Comparison of ENCODE assay signal across 14 cellular contexts in the genomic region with DNA sequence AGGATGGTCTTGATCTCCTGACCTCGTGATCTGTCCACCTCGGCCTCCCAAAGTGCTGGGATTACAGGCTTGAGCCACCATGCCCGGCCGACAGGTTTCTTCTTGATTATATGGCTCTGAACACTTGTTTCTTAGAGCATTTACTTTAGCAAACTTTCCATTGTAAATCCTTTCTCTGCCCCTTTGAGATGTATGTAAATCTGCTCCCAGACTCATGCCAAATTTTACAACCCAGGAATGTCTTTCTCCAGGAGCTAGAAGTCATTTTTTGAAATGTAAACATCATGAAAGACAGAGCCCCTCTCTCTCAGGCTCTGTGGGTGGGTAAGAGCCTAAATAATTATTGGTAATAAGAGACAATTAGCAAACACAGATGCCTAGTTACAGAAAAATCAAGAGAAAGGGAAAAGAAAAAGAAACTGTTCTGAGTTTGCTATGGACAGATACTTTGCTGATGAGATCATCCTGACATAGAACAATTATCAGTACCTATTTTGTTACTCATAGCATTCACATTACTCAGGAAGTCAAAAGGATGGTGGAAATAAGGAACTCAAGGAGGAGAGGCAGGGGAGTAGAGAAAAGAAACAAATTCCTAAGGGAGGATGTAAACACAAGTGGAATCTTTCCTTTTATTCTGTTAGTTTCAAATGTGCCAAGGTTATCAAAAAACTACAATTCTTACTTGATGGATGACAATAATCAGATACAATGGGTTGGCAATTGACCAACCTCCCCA.
DNase-seq lines count a peak whose midpoint lies in the region; ATAC-seq and TF ChIP-seq lines count a peak whose summit lies in the region.
"Had no signal": no experiment of that assay in that cellular context is flagged by ENCODE, and none has a peak within 500 bp of the region (broad histone marks: within the 10 kb centered on the region; RNA-seq: fewer than 3 reads in every experiment).

No MANE protein-coding gene starts in this region.

- no peaks in the 10 kb centered on the region for H3K36me3 ChIP-seq in CD4-positive, alpha-beta memory T cell (ENCODE audit: insufficient read depth, low read length)
- H3K36me3 ChIP-seq: neural progenitor cell had no signal

- H3K27me3 ChIP-seq in CD4-positive, alpha-beta memory T cell (ENCODE audit: insufficient read depth, low read length) = no peaks in the 10 kb centered on the region
- H3K27me3 ChIP-seq: neural progenitor cell had no signal

- no peaks in the 10 kb centered on the region for H3K36me3 Mint-ChIP-seq in type B pancreatic cell
- no peaks in the 10 kb centered on the region for H3K36me3 Mint-ChIP-seq in CD4-positive, alpha-beta memory T cell
- H3K36me3 Mint-ChIP-seq: neural progenitor cell had no signal

- POLR2A ChIA-PET in CD4-positive, alpha-beta memory T cell (lab: Charles Lee; ENCODE audit: partially characterized antibody) = no interaction called here

- peaks cover 11% of the 10 kb centered on the region for H3K4me1 Mint-ChIP-seq in type B pancreatic cell (ENCODE audit: unreplicated experiment)
- no peaks in the 10 kb centered on the region for H3K4me1 Mint-ChIP-seq in CD4-positive, alpha-beta memory T cell

- ATAC-seq in HG02938 (IDR thresholded peaks at IDR 0.05; ENCODE audit: unreplicated experiment) = no peak

- CTCF ChIA-PET in CD4-positive, alpha-beta memory T cell (lab: Charles Lee; ENCODE audit: partially characterized antibody) = no interaction called here

- H3K9me3 Mint-ChIP-seq in type B pancreatic cell = peaks cover 9% of the 10 kb centered on the region
- peaks cover 0 to 6% (median 2%) of the 10 kb centered on the region in 8 donors for H3K9me3 Mint-ChIP-seq in CD4-positive, alpha-beta memory T cell
- H3K9me3 Mint-ChIP-seq: neural progenitor cell had no signal

- H3K27me3 Mint-ChIP-seq in type B pancreatic cell = no peaks in the 10 kb centered on the region
- H3K27me3 Mint-ChIP-seq in CD4-positive, alpha-beta memory T cell = peaks cover 0 to 1% of the 10 kb centered on the region in 2 donors

- H3K4me3 Mint-ChIP-seq in type B pancreatic cell = peak overlapping the region; percentile 9
- no peak overlapping the region for H3K4me3 Mint-ChIP-seq in CD4-positive, alpha-beta memory T cell
- H3K4me3 Mint-ChIP-seq: neural progenitor cell had no signal

- no peak overlapping the region for H3K27ac ChIP-seq in CD4-positive, alpha-beta memory T cell (ENCODE audit: low read depth, low read length)
- H3K27ac ChIP-seq: 22Rv1, neural progenitor cell had no signal

- TF ChIP-seq CTCF in type B pancreatic cell (conservative IDR thresholded peaks at IDR 0.05) = no peak

- H3K4me3 ChIP-seq in CD4-positive, alpha-beta memory T cell (ENCODE audit: low read length in 2 of 2) = no peak overlapping the region
- H3K4me3 ChIP-seq: neural progenitor cell had no signal

- intact Hi-C loops in CD4-positive, alpha-beta memory T cell (cut with micrococcal nuclease) = no loop called here

- H3K4me1 ChIP-seq in CD4-positive, alpha-beta memory T cell (ENCODE audit: insufficient read depth, low read length) = no peaks in the 10 kb centered on the region

- H3K9me3 ChIP-seq in CD4-positive, alpha-beta memory T cell (ENCODE audit: control insufficient read depth in 1 of 2, low read length in 2 of 2) = no peaks in the 10 kb centered on the region

- DNase-seq in NCI-H146 (lab: John Stamatoyannopoulos, UW) = peak; percentile 1
- DNase-seq in NCI-H146 treated with DMSO at 0.1 percent for 48 hours (lab: John Stamatoyannopoulos, UW; ENCODE audit: unreplicated experiment) = no peak
- peak; percentile 55 for DNase-seq in amniotic stem cell (lab: John Stamatoyannopoulos, UW)
- peak; percentile 44 for DNase-seq in glomerular endothelial cell (ENCODE audit: extremely low read depth, low read depth, low spot score)
- no peak for DNase-seq in type B pancreatic cell (ENCODE audit: extremely low spot score, unreplicated experiment)
- DNase-seq in CD4-positive, alpha-beta memory T cell = no peak
- no peak for DNase-seq in NCI-H748 treated with DMSO at 0.1 percent for 48 hours (lab: John Stamatoyannopoulos, UW)
- DNase-seq: GDM1; islet precursor cell; RPMI8226; stimulated activated CD4-positive, alpha-beta T cell treated with anti-CD3 and anti-CD28 coated beads, Interleukin-2, amount 100 ng/mL, for 48 hours had no signal

- peak overlapping the region; percentile 6 for H3K27ac Mint-ChIP-seq in type B pancreatic cell
- H3K27ac Mint-ChIP-seq in CD4-positive, alpha-beta memory T cell = no peak overlapping the region
- H3K27ac Mint-ChIP-seq: neural progenitor cell had no signal

Comparison
In these comparisons a context has a peak if more than half of its experiments do, and no peak if none do; other contexts are left out.
1. DNase-seq: peak in NCI-H146 (single experiment), amniotic stem cell (single experiment) and glomerular endothelial cell (single experiment); none in NCI-H146 treated with DMSO at 0.1 percent for 48 hours (single experiment), type B pancreatic cell (single experiment), CD4-positive, alpha-beta memory T cell (0 of 5) and NCI-H748 treated with DMSO at 0.1 percent for 48 hours (single experiment).